In the genomic region with DNA sequence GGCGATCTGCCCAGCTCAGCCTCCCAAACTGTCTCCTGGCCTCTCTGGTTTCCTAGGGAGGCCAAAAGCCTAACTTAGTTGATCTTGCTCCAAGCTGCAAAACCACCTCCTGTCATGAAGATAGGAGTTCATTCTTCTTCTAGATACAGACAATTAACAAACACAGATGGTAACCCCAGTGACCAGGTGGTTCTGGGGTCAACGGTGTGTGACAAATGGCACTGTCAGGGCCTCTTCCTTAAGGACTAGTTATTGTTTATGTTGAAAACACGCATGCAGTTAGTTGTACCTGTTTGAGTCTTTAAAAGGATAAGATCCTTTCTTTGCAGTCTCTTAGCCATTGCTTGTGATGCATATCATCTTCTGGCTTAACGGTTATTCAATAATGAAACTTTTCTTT, we compare ENCODE assay signal across 1 cellular context.
TF ChIP-seq lines count a peak whose summit lies in the region.

No MANE protein-coding gene starts in this region.

TF ChIP-seq in K562, 482 proteins besides CTCF, POLR2A, EP300 and RAD21 (continued from another document):
- TF ChIP-seq, protein P1, sequence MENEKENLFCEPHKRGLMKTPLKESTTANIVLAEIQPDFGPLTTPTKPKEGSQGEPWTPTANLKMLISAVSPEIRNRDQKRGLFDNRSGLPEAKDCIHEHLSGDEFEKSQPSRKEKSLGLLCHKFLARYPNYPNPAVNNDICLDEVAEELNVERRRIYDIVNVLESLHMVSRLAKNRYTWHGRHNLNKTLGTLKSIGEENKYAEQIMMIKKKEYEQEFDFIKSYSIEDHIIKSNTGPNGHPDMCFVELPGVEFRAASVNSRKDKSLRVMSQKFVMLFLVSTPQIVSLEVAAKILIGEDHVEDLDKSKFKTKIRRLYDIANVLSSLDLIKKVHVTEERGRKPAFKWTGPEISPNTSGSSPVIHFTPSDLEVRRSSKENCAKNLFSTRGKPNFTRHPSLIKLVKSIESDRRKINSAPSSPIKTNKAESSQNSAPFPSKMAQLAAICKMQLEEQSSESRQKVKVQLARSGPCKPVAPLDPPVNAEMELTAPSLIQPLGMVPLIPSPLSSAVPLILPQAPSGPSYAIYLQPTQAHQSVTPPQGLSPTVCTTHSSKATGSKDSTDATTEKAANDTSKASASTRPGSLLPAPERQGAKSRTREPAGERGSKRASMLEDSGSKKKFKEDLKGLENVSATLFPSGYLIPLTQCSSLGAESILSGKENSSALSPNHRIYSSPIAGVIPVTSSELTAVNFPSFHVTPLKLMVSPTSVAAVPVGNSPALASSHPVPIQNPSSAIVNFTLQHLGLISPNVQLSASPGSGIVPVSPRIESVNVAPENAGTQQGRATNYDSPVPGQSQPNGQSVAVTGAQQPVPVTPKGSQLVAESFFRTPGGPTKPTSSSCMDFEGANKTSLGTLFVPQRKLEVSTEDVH (IDR thresholded peaks at IDR 0.05; ENCODE audit: low read depth, partially characterized antibody): no peak
- TF ChIP-seq, protein P2, sequence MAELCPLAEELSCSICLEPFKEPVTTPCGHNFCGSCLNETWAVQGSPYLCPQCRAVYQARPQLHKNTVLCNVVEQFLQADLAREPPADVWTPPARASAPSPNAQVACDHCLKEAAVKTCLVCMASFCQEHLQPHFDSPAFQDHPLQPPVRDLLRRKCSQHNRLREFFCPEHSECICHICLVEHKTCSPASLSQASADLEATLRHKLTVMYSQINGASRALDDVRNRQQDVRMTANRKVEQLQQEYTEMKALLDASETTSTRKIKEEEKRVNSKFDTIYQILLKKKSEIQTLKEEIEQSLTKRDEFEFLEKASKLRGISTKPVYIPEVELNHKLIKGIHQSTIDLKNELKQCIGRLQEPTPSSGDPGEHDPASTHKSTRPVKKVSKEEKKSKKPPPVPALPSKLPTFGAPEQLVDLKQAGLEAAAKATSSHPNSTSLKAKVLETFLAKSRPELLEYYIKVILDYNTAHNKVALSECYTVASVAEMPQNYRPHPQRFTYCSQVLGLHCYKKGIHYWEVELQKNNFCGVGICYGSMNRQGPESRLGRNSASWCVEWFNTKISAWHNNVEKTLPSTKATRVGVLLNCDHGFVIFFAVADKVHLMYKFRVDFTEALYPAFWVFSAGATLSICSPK (IDR thresholded peaks at IDR 0.05; ENCODE audit: borderline replicate concordance): no peak
- TF ChIP-seq HCFC1 (IDR thresholded peaks at IDR 0.05; ENCODE audit: low read depth, low read length): no peak
